Comparison of ENCODE assay signal across 8 cellular contexts in the genomic region with DNA sequence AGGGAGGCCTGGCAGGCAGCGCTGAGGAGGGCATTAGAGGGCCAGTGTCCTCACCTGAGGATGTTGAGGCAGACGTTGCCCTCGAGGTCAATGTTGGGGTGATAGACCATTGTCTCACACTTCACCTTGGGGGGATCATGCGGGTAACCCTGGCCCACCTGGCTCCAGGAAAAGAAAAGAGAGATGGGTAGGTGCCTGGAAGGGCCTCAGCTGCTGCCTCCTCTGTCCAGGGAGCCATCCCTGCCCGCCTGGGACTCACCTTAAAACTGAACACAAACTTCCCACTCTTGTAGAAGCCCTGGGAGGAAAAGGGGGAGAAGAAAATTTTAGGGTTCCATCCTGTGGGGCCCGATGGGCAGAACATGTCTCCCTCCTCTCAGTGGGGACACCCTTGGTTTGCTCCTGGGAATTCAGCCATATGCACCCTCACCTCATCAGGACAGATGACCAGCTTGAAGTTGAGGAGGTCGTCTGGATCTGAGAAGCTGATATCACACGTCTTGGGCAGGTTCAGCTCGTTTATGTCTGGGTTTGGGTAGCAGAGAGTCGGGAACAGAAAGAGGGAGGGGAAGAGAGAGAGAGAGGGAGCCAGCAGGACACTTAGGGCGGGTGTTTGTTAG. TPM values are rescaled to one million over a fixed set of nuclear protein-coding genes. Genes with fewer than 3 reads are reported as not detected.
DNase-seq lines count a peak whose midpoint lies in the region; ATAC-seq and TF ChIP-seq lines count a peak whose summit lies in the region.

No MANE protein-coding gene starts in this region.

- H2AFZ ChIP-seq in KMS-11 (ENCODE audit: low read depth), result no peak overlapping the region

- TF ChIP-seq CTCF in AG09309 (IDR thresholded peaks at IDR 0.05; ENCODE audit: control insufficient read depth, insufficient read depth, low read depth, low read length, missing control alignments) (no peak), KMS-11 (conservative IDR thresholded peaks at IDR 0.05; ENCODE audit: low read depth, low read length) (no peak), chondrocyte (IDR thresholded peaks at IDR 0.05) (no peak)

- POLR2A ChIA-PET in naive thymus-derived CD8-positive, alpha-beta T cell (lab: Charles Lee), result interaction anchor here (0.9 to 9.1 kb wide), 4 partner anchors 11 to 37 kb away, joined by 5 to 91 read pairs (median 6); a partner anchor contains a TSS

- no peaks in the 10 kb centered on the region for H3K27me3 Mint-ChIP-seq in chondrocyte (ENCODE audit: low read depth)
- peaks cover 0 to 2% (median 0%) of the 10 kb centered on the region in 5 donors for H3K27me3 Mint-ChIP-seq in naive thymus-derived CD8-positive, alpha-beta T cell

- H3K27ac Mint-ChIP-seq in chondrocyte (ENCODE audit: unreplicated experiment), result peak overlapping the region; percentile 93
- peak overlapping the region; percentile 81 to 99 (median 96) for H3K27ac Mint-ChIP-seq in naive thymus-derived CD8-positive, alpha-beta T cell

- peak overlapping the region; percentile 94; the same call in 1 of the 2 replicates for H3K9ac ChIP-seq in KMS-11

- H4K20me1 ChIP-seq in KMS-11 (ENCODE audit: insufficient read depth), result no peaks in the 10 kb centered on the region

- peak overlapping the region; percentile 96 for H3K4me3 Mint-ChIP-seq in chondrocyte (ENCODE audit: unreplicated experiment)
- peak overlapping the region; percentile 70 to 99 (median 90) for H3K4me3 Mint-ChIP-seq in naive thymus-derived CD8-positive, alpha-beta T cell

- peak overlapping the region; percentile 42 for H3K4me2 ChIP-seq in KMS-11

- no peaks in the 10 kb centered on the region for H3K9me3 Mint-ChIP-seq in chondrocyte (ENCODE audit: low read depth)
- H3K9me3 Mint-ChIP-seq in naive thymus-derived CD8-positive, alpha-beta T cell, result no peaks in the 10 kb centered on the region

- DNase-seq in AG09309 (ENCODE audit: low read depth) (no peak), chondrocyte (ENCODE audit: low spot score) (peak; percentile 26), mesenteric fat pad (ENCODE audit: low spot score) (no peak), NCI-H2029 (lab: John Stamatoyannopoulos, UW) (no peak), T1000 (lab: John Stamatoyannopoulos, UW) (no peak), NCI-H82 treated with DMSO at 0.1 percent for 48 hours (lab: John Stamatoyannopoulos, UW; ENCODE audit: unreplicated experiment) (no peak)
- DNase-seq in naive thymus-derived CD8-positive, alpha-beta T cell, result no peak

- peaks cover 53% of the 10 kb centered on the region for H3K4me1 Mint-ChIP-seq in chondrocyte (ENCODE audit: low read depth)
- H3K4me1 Mint-ChIP-seq in naive thymus-derived CD8-positive, alpha-beta T cell, result peaks cover 34 to 78% (median 74%) of the 10 kb centered on the region in 4 donors

- H3K36me3 ChIP-seq in KMS-11 (ENCODE audit: insufficient read depth), result no peaks in the 10 kb centered on the region

- peaks cover 24% of the 10 kb centered on the region for H3K36me3 Mint-ChIP-seq in chondrocyte (ENCODE audit: low read depth)
- H3K36me3 Mint-ChIP-seq in naive thymus-derived CD8-positive, alpha-beta T cell, result peaks cover 4 to 38% (median 18%) of the 10 kb centered on the region in 3 donors

- H3K4me1 ChIP-seq in KMS-11 (ENCODE audit: low read depth, poor library complexity, severe bottlenecking), result peaks cover 45% of the 10 kb centered on the region

- ATAC-seq in naive thymus-derived CD8-positive, alpha-beta T cell, result no peak

- H3K79me2 ChIP-seq in KMS-11 (ENCODE audit: insufficient read depth, low read depth), result peaks cover 29% of the 10 kb centered on the region

- no peak overlapping the region; the same call in 1 of the 2 replicates for H3K27ac ChIP-seq in KMS-11

- no peaks in the 10 kb centered on the region for H3K27me3 ChIP-seq in KMS-11 (ENCODE audit: insufficient read depth, low read depth)

- H3K4me3 ChIP-seq in AG09309 (ENCODE audit: control insufficient read depth, low read depth, low read length) (peak overlapping the region; percentile 93), KMS-11 (IDR thresholded peaks at IDR 0.05; ENCODE audit: insufficient read depth, low read depth, low read length) (no peak overlapping the region)

RNA-seq across cellular contexts. Expression of a gene that starts 1.7 kb away (rescaled TPM):
- total RNA-seq in chondrocyte (70.3 to 80.7 TPM (median 76.3 TPM) in 3 replicates), mesenteric fat pad (69.4 TPM)
- total RNA-seq in naive thymus-derived CD8-positive, alpha-beta T cell, result 10 to 100 TPM; 48.5 to 51.2 TPM
- polyA plus RNA-seq in naive thymus-derived CD8-positive, alpha-beta T cell, result 10 to 100 TPM; 10.4 to 20.5 (median 18.0) TPM

RNA-seq across cellular contexts. Expression of a gene that starts 1.8 kb away (rescaled TPM):
- total RNA-seq in chondrocyte (85.1 to 99.4 TPM (median 85.9 TPM) in 3 replicates), mesenteric fat pad (116 TPM)
- total RNA-seq in naive thymus-derived CD8-positive, alpha-beta T cell, result 10 to 100 TPM; 59.2 to 60.0 TPM
- polyA plus RNA-seq in naive thymus-derived CD8-positive, alpha-beta T cell, result 100 to 1,000 TPM; 135 to 154 (median 144) TPM

RNA-seq across cellular contexts. Expression of a gene that starts 12.9 kb away (rescaled TPM):
- total RNA-seq in chondrocyte (215 to 286 TPM (median 228 TPM) in 3 replicates), mesenteric fat pad (185 TPM)
- total RNA-seq in naive thymus-derived CD8-positive, alpha-beta T cell, result 100 to 1,000 TPM; 429 to 434 TPM
- polyA plus RNA-seq in naive thymus-derived CD8-positive, alpha-beta T cell, result 100 to 1,000 TPM in 1 of 3 donors, 10 to 100 TPM in 2; 55.7 to 114 (median 62.7) TPM

RNA-seq across cellular contexts. Expression of a gene that starts 16.4 kb away (rescaled TPM):
- total RNA-seq in chondrocyte, result 15.2 to 22.3 TPM (median 15.8 TPM) in 3 replicates
- 10 to 100 TPM; 49.1 to 53.2 TPM for total RNA-seq in naive thymus-derived CD8-positive, alpha-beta T cell
- polyA plus RNA-seq in naive thymus-derived CD8-positive, alpha-beta T cell, result 10 to 100 TPM in 2 of 3 donors, 1 to 10 TPM in 1; 9.1 to 12.7 (median 11.7) TPM
- 16.2 TPM for total RNA-seq in mesenteric fat pad

RNA-seq across cellular contexts. Expression of a gene that starts 37.1 kb away (rescaled TPM):
- total RNA-seq in chondrocyte (15.6 to 17.2 TPM (median 15.9 TPM) in 3 replicates), mesenteric fat pad (11.8 TPM)
- 10 to 100 TPM; 21.3 to 23.0 TPM for total RNA-seq in naive thymus-derived CD8-positive, alpha-beta T cell
- 1 to 10 TPM; 2.8 to 5.3 (median 3.5) TPM for polyA plus RNA-seq in naive thymus-derived CD8-positive, alpha-beta T cell
